Comparison of ENCODE assay signal across 9 cellular contexts in genomic region chr2:200765139-200765951, GRCh38. TPM values are rescaled to one million over a fixed set of nuclear protein-coding genes. Genes with fewer than 3 reads are reported as not detected.
DNase-seq lines count a peak whose midpoint lies in the region; ATAC-seq and TF ChIP-seq lines count a peak whose summit lies in the region.
"Had no signal": no experiment of that assay in that cellular context is flagged by ENCODE, and none has a peak within 500 bp of the region (broad histone marks: within the 10 kb centered on the region; RNA-seq: fewer than 3 reads in every experiment).

No MANE protein-coding gene starts in this region.

- no peaks in the 10 kb centered on the region for H3K79me2 ChIP-seq in ACC112 (ENCODE audit: control insufficient read depth, insufficient read depth, low read length, unreplicated experiment)

- H3K9me3 Mint-ChIP-seq in activated CD8-positive, alpha-beta memory T cell treated with anti-CD3 and anti-CD28 coated beads, Interleukin-2, amount 10 ng/mL, durations not matched to agents 7 days and 5 days (ENCODE audit: low read depth), result no peaks in the 10 kb centered on the region
- H3K9me3 Mint-ChIP-seq: brain had no signal

- H3K4me1 Mint-ChIP-seq in activated CD8-positive, alpha-beta memory T cell treated with anti-CD3 and anti-CD28 coated beads, Interleukin-2, amount 10 ng/mL, durations not matched to agents 7 days and 5 days, result peaks cover 31% of the 10 kb centered on the region
- H3K4me1 Mint-ChIP-seq: brain had no signal

- H3K27me3 ChIP-seq in ACC112 (ENCODE audit: insufficient read depth, low read length) (no peaks in the 10 kb centered on the region), WERI-Rb-1 (ENCODE audit: insufficient read depth, low read depth, severe bottlenecking) (no peaks in the 10 kb centered on the region), uterus (no peaks in the 10 kb centered on the region)

- no peak for TF ChIP-seq POLR2A in uterus (IDR thresholded peaks at IDR 0.05)

- peaks cover 6% of the 10 kb centered on the region for H3K27me3 Mint-ChIP-seq in activated CD8-positive, alpha-beta memory T cell treated with anti-CD3 and anti-CD28 coated beads, Interleukin-2, amount 10 ng/mL, durations not matched to agents 7 days and 5 days

- H3K36me3 Mint-ChIP-seq in activated CD8-positive, alpha-beta memory T cell treated with anti-CD3 and anti-CD28 coated beads, Interleukin-2, amount 10 ng/mL, durations not matched to agents 7 days and 5 days, result no peaks in the 10 kb centered on the region
- H3K36me3 Mint-ChIP-seq: brain had no signal

- H3K4me3 ChIP-seq in ACC112 (ENCODE audit: low read depth, low read length) (peak overlapping the region; percentile 51), WERI-Rb-1 (ENCODE audit: low read depth, low read length) (no peak overlapping the region), uterus (no peak overlapping the region)

- peak overlapping the region; percentile 61 for H3K27ac Mint-ChIP-seq in activated CD8-positive, alpha-beta memory T cell treated with anti-CD3 and anti-CD28 coated beads, Interleukin-2, amount 10 ng/mL, durations not matched to agents 7 days and 5 days

- intact Hi-C loops in uterus (cut with DNase I; ENCODE audit: low total_unique reads), result no loop called here

- peak overlapping the region; percentile 97 for H3K27ac ChIP-seq in ACC112 (ENCODE audit: low read depth, low read length)
- H3K27ac ChIP-seq in WERI-Rb-1, result no peak overlapping the region
- no peak overlapping the region for H3K27ac ChIP-seq in uterus

- H3K36me3 ChIP-seq in ACC112 (ENCODE audit: insufficient read depth, low read length) (no peaks in the 10 kb centered on the region), WERI-Rb-1 (no peaks in the 10 kb centered on the region), uterus (no peaks in the 10 kb centered on the region)

- CTCF ChIA-PET in activated CD8-positive, alpha-beta memory T cell treated with anti-CD3 and anti-CD28 coated beads, Interleukin-2, amount 10 ng/mL, durations not matched to agents 7 days and 5 days (lab: Charles Lee), result interaction anchor here (0.9 to 2.2 kb wide), 2 partner anchors 16 to 52 kb away, joined by 3 to 8 read pairs; no protein-coding TSS in a partner anchor

- H3K4me1 ChIP-seq in ACC112 (ENCODE audit: control insufficient read depth, insufficient read depth, low read length, unreplicated experiment), result peaks cover 47% of the 10 kb centered on the region
- no peaks in the 10 kb centered on the region for H3K4me1 ChIP-seq in uterus

- no peak for TF ChIP-seq CTCF in WERI-Rb-1 (IDR thresholded peaks at IDR 0.05; ENCODE audit: low read depth, low read length)
- TF ChIP-seq CTCF in uterus (IDR thresholded peaks at IDR 0.05), result no peak

- peak; percentile 65 for DNase-seq in activated CD8-positive, alpha-beta memory T cell treated with anti-CD3 and anti-CD28 coated beads, Interleukin-2, amount 10 ng/mL, durations not matched to agents 7 days and 5 days
- peak; percentile 88 for DNase-seq in glomerular visceral epithelial cell (ENCODE audit: extremely low spot score)
- peak; percentile 93 for DNase-seq in stromal cell of bone marrow (ENCODE audit: low read depth)
- no peak for DNase-seq in WERI-Rb-1
- DNase-seq in uterus, result no peak

- no peaks in the 10 kb centered on the region for H3K9me3 ChIP-seq in WERI-Rb-1 (ENCODE audit: severe bottlenecking)
- H3K9me3 ChIP-seq in uterus, result no peaks in the 10 kb centered on the region

- H3K4me3 Mint-ChIP-seq in activated CD8-positive, alpha-beta memory T cell treated with anti-CD3 and anti-CD28 coated beads, Interleukin-2, amount 10 ng/mL, durations not matched to agents 7 days and 5 days, result no peak overlapping the region
- H3K4me3 Mint-ChIP-seq: brain had no signal

- peak; percentile 74 for ATAC-seq in HG02610 (IDR thresholded peaks at IDR 0.05; ENCODE audit: unreplicated experiment)
- peak; percentile 85 for ATAC-seq in activated CD8-positive, alpha-beta memory T cell treated with anti-CD3 and anti-CD28 coated beads, Interleukin-2, amount 10 ng/mL, durations not matched to agents 7 days and 5 days
- ATAC-seq in GM19023 (IDR thresholded peaks at IDR 0.05; ENCODE audit: unreplicated experiment), result no peak

- H2AFZ ChIP-seq in ACC112 (ENCODE audit: low read length, unreplicated experiment), result peak overlapping the region; percentile 40

RNA-seq across cellular contexts. Expression of gene BZW1, which starts 46.4 kb away (rescaled TPM):
- total RNA-seq in activated CD8-positive, alpha-beta memory T cell treated with anti-CD3 and anti-CD28 coated beads, Interleukin-2, amount 10 ng/mL, durations not matched to agents 7 days and 5 days, result 100 to 1,000 TPM; 222 to 306 TPM
- 100 to 1,000 TPM in 2 of 4 donors, 10 to 100 TPM in 2; 39.2 to 322 (median 129) TPM for total RNA-seq in uterus

Comparison
In these comparisons a context has a peak if more than half of its experiments do, and no peak if none do; other contexts are left out.
1. DNase-seq: peak in activated CD8-positive, alpha-beta memory T cell treated with anti-CD3 and anti-CD28 coated beads, Interleukin-2, amount 10 ng/mL, durations not matched to agents 7 days and 5 days (single experiment), glomerular visceral epithelial cell (single experiment) and stromal cell of bone marrow (single experiment); none in WERI-Rb-1 (single experiment) and uterus (0 of 2).